ENCODE assay signal across 19 cellular contexts in genomic region chr4:54709281-54709854, GRCh38. TPM values are rescaled to one million over a fixed set of nuclear protein-coding genes. Genes with fewer than 3 reads are reported as not detected.
DNase-seq lines count a peak whose midpoint lies in the region; ATAC-seq and TF ChIP-seq lines count a peak whose summit lies in the region.
"Had no signal": no experiment of that assay in that cellular context is flagged by ENCODE, and none has a peak within 500 bp of the region (broad histone marks: within the 10 kb centered on the region; RNA-seq: fewer than 3 reads in every experiment).

No MANE protein-coding gene starts in this region.

- H3K4me3 ChIP-seq in CD8-positive, alpha-beta memory T cell (ENCODE audit: low read length): no peak overlapping the region
- H3K4me3 ChIP-seq: prostate gland, tibial artery had no signal

- H3K27ac ChIP-seq in CD8-positive, alpha-beta memory T cell (ENCODE audit: low read depth, low read length): no peak overlapping the region
- no peak overlapping the region for H3K27ac ChIP-seq in substantia nigra (ENCODE audit: low read depth, low read length, poor library complexity, severe bottlenecking)
- H3K27ac ChIP-seq: epithelial cell of prostate, prostate gland, tibial artery had no signal

- TF ChIP-seq CTCF in GM10266 (IDR thresholded peaks at IDR 0.05; ENCODE audit: control insufficient read depth, insufficient read depth, low read depth, missing control alignments): no peak

- CTCF ChIA-PET in CD8-positive, alpha-beta memory T cell (lab: Charles Lee): no interaction called here
- CTCF ChIA-PET in T-cell (lab: Charles Lee): no interaction called here

- H3K27ac Mint-ChIP-seq in CD8-positive, alpha-beta memory T cell: peak overlapping the region in 7 of 8 donors; percentile 70 to 99 (median 94)
- peak overlapping the region; percentile 68 to 71 for H3K27ac Mint-ChIP-seq in T-cell
- H3K27ac Mint-ChIP-seq: activated CD4-positive, alpha-beta T cell treated with anti-CD3 and anti-CD28 coated beads for 36 hours had no signal

- peaks cover 4 to 26% (median 26%) of the 10 kb centered on the region in 3 donors for H3K4me1 Mint-ChIP-seq in CD8-positive, alpha-beta memory T cell
- peaks cover 12 to 28% (median 25%) of the 10 kb centered on the region in 3 donors for H3K4me1 Mint-ChIP-seq in T-cell

- ATAC-seq in HG02870 (IDR thresholded peaks at IDR 0.05; ENCODE audit: unreplicated experiment) (peak; percentile 61), T-cell (replicated peaks in 1 of 4) (peak in 2 of 4 experiments; percentile 35 to 55), GM18505 (IDR thresholded peaks at IDR 0.05; ENCODE audit: unreplicated experiment) (no peak)
- ATAC-seq: activated CD4-positive, alpha-beta T cell treated with anti-CD3 and anti-CD28 coated beads for 36 hours had no signal

- H3K4me1 ChIP-seq in CD8-positive, alpha-beta memory T cell (ENCODE audit: insufficient read depth, low read length): no peaks in the 10 kb centered on the region
- H3K4me1 ChIP-seq: prostate gland, tibial artery had no signal

- peak overlapping the region in 6 of 7 donors; percentile 8 to 57 (median 52) for H3K4me3 Mint-ChIP-seq in CD8-positive, alpha-beta memory T cell
- no peak overlapping the region for H3K4me3 Mint-ChIP-seq in T-cell
- H3K4me3 Mint-ChIP-seq: activated CD4-positive, alpha-beta T cell treated with anti-CD3 and anti-CD28 coated beads for 36 hours; activated T-cell treated with anti-CD3 and anti-CD28 coated beads, Interleukin-2, amount 50 U/mL, for 4 hours; T-helper 2 cell treated with Interferon-gamma antibody and Interleukin-4, amounts not matched to agents 5 μg/mL and 100 μg/mL, for 36 hours had no signal

- no peaks in the 10 kb centered on the region for H3K9me3 Mint-ChIP-seq in CD8-positive, alpha-beta memory T cell
- no peaks in the 10 kb centered on the region for H3K9me3 Mint-ChIP-seq in T-cell
- H3K9me3 Mint-ChIP-seq: activated T-cell treated with anti-CD3 and anti-CD28 coated beads, Interleukin-2, amount 50 U/mL, for 4 hours; T-helper 2 cell treated with Interferon-gamma antibody and Interleukin-4, amounts not matched to agents 5 μg/mL and 100 μg/mL, for 36 hours had no signal

- peaks cover 0 to under 1% (median 0%) of the 10 kb centered on the region in 3 donors for H3K36me3 Mint-ChIP-seq in CD8-positive, alpha-beta memory T cell
- H3K36me3 Mint-ChIP-seq in T-cell: no peaks in the 10 kb centered on the region

- no peaks in the 10 kb centered on the region for H3K9me3 ChIP-seq in CD8-positive, alpha-beta memory T cell (ENCODE audit: low read length)
- H3K9me3 ChIP-seq: prostate gland, tibial artery had no signal

- H3K27me3 ChIP-seq in CD8-positive, alpha-beta memory T cell (ENCODE audit: insufficient read depth, low read length, poor library complexity, severe bottlenecking): no peaks in the 10 kb centered on the region
- H3K27me3 ChIP-seq: tibial artery had no signal

- peak in 2 of 5 donors; percentile 8 to 54 for DNase-seq in CD8-positive, alpha-beta memory T cell
- peak in 2 of 34 experiments; percentile 5 for DNase-seq in T-cell
- DNase-seq in medulla oblongata (ENCODE audit: extremely low spot score): peak; percentile 30
- no peak for DNase-seq in GM10266 (ENCODE audit: extremely low spot score)
- DNase-seq in substantia nigra (lab: John Stamatoyannopoulos, UW): no peak
- no peak for DNase-seq in SK-N-DZ (ENCODE audit: low spot score)
- DNase-seq: activated CD4-positive, alpha-beta T cell treated with anti-CD3 and anti-CD28 coated beads for 36 hours; activated T-cell treated with anti-CD3 and anti-CD28 coated beads, Interleukin-2, amount 50 U/mL, for 4 hours; amniotic stem cell; C1 segment of cervical spinal cord; NCI-H524 treated with DMSO at 0.1 percent for 48 hours; RPMI8226; stimulated activated CD4-positive, alpha-beta T cell treated with anti-CD3 and anti-CD28 coated beads, Interleukin-15, amount 100 ng/mL, for 24 hours; tibial artery had no signal

- H3K27me3 Mint-ChIP-seq in CD8-positive, alpha-beta memory T cell: no peaks in the 10 kb centered on the region
- peaks cover 10 to 13% of the 10 kb centered on the region in 2 donors for H3K27me3 Mint-ChIP-seq in T-cell

- no peaks in the 10 kb centered on the region for H3K36me3 ChIP-seq in CD8-positive, alpha-beta memory T cell (ENCODE audit: insufficient read depth, low read length)
- H3K36me3 ChIP-seq: prostate gland, tibial artery had no signal

- POLR2A ChIA-PET in CD8-positive, alpha-beta memory T cell (lab: Charles Lee): no interaction called here
- POLR2A ChIA-PET in T-cell (lab: Charles Lee): no interaction called here

- TF ChIP-seq POLR2A in GM18505 (IDR thresholded peaks at IDR 0.05; ENCODE audit: borderline replicate concordance, extremely low read depth, insufficient read depth, insufficient read length): no peak

RNA-seq across cellular contexts. Expression of gene KIT, which starts 51.6 kb away (rescaled TPM):
- under 1 TPM; 0.20 to 0.39 TPM for total RNA-seq in CD8-positive, alpha-beta memory T cell
- 0.98 TPM for polyA plus RNA-seq in CD8-positive, alpha-beta memory T cell
- 1 to 10 TPM in 4 of 5 donors, under 1 TPM in 1; 0.98 to 6.6 (median 3.6) TPM for total RNA-seq in T-cell
- polyA plus RNA-seq in SK-N-DZ (2014; cell fraction: cytosol; rRNA removed): 1.9 and 2.1 TPM in 2 replicates
- 2.3 and 3.7 TPM in 2 replicates for polyA plus RNA-seq in SK-N-DZ (2014; cell fraction: nucleus; rRNA removed)
- total RNA-seq: activated CD4-positive, alpha-beta T cell treated with anti-CD3 and anti-CD28 coated beads for 36 hours had no signal

Comparison
In these comparisons a context has a peak if more than half of its experiments do, and no peak if none do; other contexts are left out.
1. H3K4me3 Mint-ChIP-seq: peak in CD8-positive, alpha-beta memory T cell (6 of 7); none in T-cell (0 of 3).